ENCODE assay signal across 15 cellular contexts in genomic region chr4:129583868-129584267, GRCh38.
DNase-seq lines count a peak whose midpoint lies in the region; ATAC-seq and TF ChIP-seq lines count a peak whose summit lies in the region.
"Had no signal": no experiment of that assay in that cellular context is flagged by ENCODE, and none has a peak within 500 bp of the region (broad histone marks: within the 10 kb centered on the region; RNA-seq: fewer than 3 reads in every experiment).

No MANE protein-coding gene starts in this region.

- H3K4me3 ChIP-seq in BE2C (ENCODE audit: low read depth, low read length), result no peak overlapping the region
- H3K4me3 ChIP-seq in endodermal cell (ENCODE audit: low read length), result no peak overlapping the region
- no peak overlapping the region for H3K4me3 ChIP-seq in neural progenitor cell
- H3K4me3 ChIP-seq: BLaER1, dorsolateral prefrontal cortex had no signal

- peaks cover 10% of the 10 kb centered on the region for H3K9me3 Mint-ChIP-seq in endodermal cell
- H3K9me3 Mint-ChIP-seq in neural progenitor cell, result peaks cover 10% of the 10 kb centered on the region
- H3K9me3 Mint-ChIP-seq in activated CD8-positive, alpha-beta T cell treated with anti-CD3 and anti-CD28 coated beads, Interleukin-2, amount 10 ng/mL, durations not matched to agents 7 days and 5 days (ENCODE audit: insufficient read depth), result peaks cover 4% of the 10 kb centered on the region
- H3K9me3 Mint-ChIP-seq: type B pancreatic cell had no signal

- no peak overlapping the region for H3K4me3 Mint-ChIP-seq in endodermal cell
- no peak overlapping the region for H3K4me3 Mint-ChIP-seq in neural progenitor cell
- H3K4me3 Mint-ChIP-seq in activated CD8-positive, alpha-beta T cell treated with anti-CD3 and anti-CD28 coated beads, Interleukin-2, amount 10 ng/mL, durations not matched to agents 7 days and 5 days, result no peak overlapping the region
- H3K4me3 Mint-ChIP-seq: type B pancreatic cell had no signal

- H3K27me3 ChIP-seq in BE2C (no peaks in the 10 kb centered on the region), endodermal cell (ENCODE audit: control insufficient read depth, insufficient read depth, low read length, poor library complexity, severe bottlenecking) (no peaks in the 10 kb centered on the region), neural progenitor cell (no peaks in the 10 kb centered on the region)
- H3K27me3 ChIP-seq: BLaER1, dorsolateral prefrontal cortex, foreskin keratinocyte had no signal

- POLR2A ChIA-PET in activated CD8-positive, alpha-beta T cell treated with anti-CD3 and anti-CD28 coated beads, Interleukin-2, amount 10 ng/mL, durations not matched to agents 7 days and 5 days (lab: Charles Lee), result no interaction called here

- CTCF ChIA-PET in activated CD8-positive, alpha-beta T cell treated with anti-CD3 and anti-CD28 coated beads, Interleukin-2, amount 10 ng/mL, durations not matched to agents 7 days and 5 days (lab: Charles Lee), result no interaction called here

- peaks cover 2% of the 10 kb centered on the region; the same call in 1 of the 2 replicates for H3K4me1 ChIP-seq in BE2C
- no peaks in the 10 kb centered on the region for H3K4me1 ChIP-seq in endodermal cell (ENCODE audit: control insufficient read depth, insufficient read depth, low read length)
- H3K4me1 ChIP-seq in neural progenitor cell, result no peaks in the 10 kb centered on the region
- H3K4me1 ChIP-seq: BLaER1, foreskin keratinocyte had no signal

- H3K27ac ChIP-seq in endodermal cell (ENCODE audit: low read depth, low read length) (no peak overlapping the region), neural progenitor cell (no peak overlapping the region)
- H3K27ac ChIP-seq: BLaER1, dorsolateral prefrontal cortex, foreskin keratinocyte had no signal

- TF ChIP-seq CTCF in BE2C (IDR thresholded peaks at IDR 0.05; ENCODE audit: low read depth, low read length), result no peak
- TF ChIP-seq CTCF in endodermal cell (conservative IDR thresholded peaks at IDR 0.05), result no peak
- TF ChIP-seq CTCF in neural progenitor cell (IDR thresholded peaks at IDR 0.05), result no peak

- H3K27me3 Mint-ChIP-seq in endodermal cell (ENCODE audit: insufficient read depth), result no peaks in the 10 kb centered on the region
- H3K27me3 Mint-ChIP-seq in neural progenitor cell (ENCODE audit: insufficient read depth, low read depth), result peaks cover 2% of the 10 kb centered on the region
- no peaks in the 10 kb centered on the region for H3K27me3 Mint-ChIP-seq in activated CD8-positive, alpha-beta T cell treated with anti-CD3 and anti-CD28 coated beads, Interleukin-2, amount 10 ng/mL, durations not matched to agents 7 days and 5 days (ENCODE audit: low read depth)
- H3K27me3 Mint-ChIP-seq: type B pancreatic cell had no signal

- 72 to 83% methylated on average over 1 to 2 of the region's 2 CpGs for WGBS in endodermal cell (ENCODE audit: insufficient coverage in 1 of 2, insufficient read length in 1 of 2), 2 experiments

- no peak for ATAC-seq in activated CD8-positive, alpha-beta T cell treated with anti-CD3 and anti-CD28 coated beads, Interleukin-2, amount 10 ng/mL, durations not matched to agents 7 days and 5 days
- ATAC-seq in HG03025 (IDR thresholded peaks at IDR 0.05; ENCODE audit: low FRiP score, unreplicated experiment) (no peak), HG02588 (IDR thresholded peaks at IDR 0.05; ENCODE audit: unreplicated experiment) (no peak)
- ATAC-seq: foreskin keratinocyte had no signal

- H3K9me3 ChIP-seq in BE2C, result no peaks in the 10 kb centered on the region
- peaks cover 8% of the 10 kb centered on the region for H3K9me3 ChIP-seq in endodermal cell (ENCODE audit: control insufficient read depth, low read length)
- H3K9me3 ChIP-seq in neural progenitor cell (ENCODE audit: low read depth), result no peaks in the 10 kb centered on the region
- H3K9me3 ChIP-seq: BLaER1 had no signal

- no peaks in the 10 kb centered on the region for H4K20me1 ChIP-seq in neural progenitor cell (ENCODE audit: low read depth)
- H4K20me1 ChIP-seq: BLaER1 had no signal

- no peak overlapping the region for H3K9ac ChIP-seq in endodermal cell (ENCODE audit: extremely low read depth, low read length, poor library complexity, severe bottlenecking)
- no peak overlapping the region for H3K9ac ChIP-seq in neural progenitor cell
- H3K9ac ChIP-seq: BLaER1 had no signal

- H3K36me3 Mint-ChIP-seq in endodermal cell (ENCODE audit: low read depth) (no peaks in the 10 kb centered on the region), neural progenitor cell (no peaks in the 10 kb centered on the region)
- no peaks in the 10 kb centered on the region for H3K36me3 Mint-ChIP-seq in activated CD8-positive, alpha-beta T cell treated with anti-CD3 and anti-CD28 coated beads, Interleukin-2, amount 10 ng/mL, durations not matched to agents 7 days and 5 days (ENCODE audit: low read depth)
- H3K36me3 Mint-ChIP-seq: type B pancreatic cell had no signal

- H3K36me3 ChIP-seq in BE2C (no peaks in the 10 kb centered on the region), endodermal cell (ENCODE audit: control insufficient read depth, insufficient read depth, low read length) (no peaks in the 10 kb centered on the region), neural progenitor cell (no peaks in the 10 kb centered on the region)
- H3K36me3 ChIP-seq: BLaER1 had no signal

- H2AFZ ChIP-seq in neural progenitor cell (replicated peaks), result peak overlapping the region; percentile 26

- H3F3A ChIP-seq in neural progenitor cell (ENCODE audit: low read depth), result no peaks in the 10 kb centered on the region

- H3K4me1 Mint-ChIP-seq in endodermal cell (peaks cover 2% of the 10 kb centered on the region), neural progenitor cell (peaks cover 3% of the 10 kb centered on the region)
- no peaks in the 10 kb centered on the region for H3K4me1 Mint-ChIP-seq in activated CD8-positive, alpha-beta T cell treated with anti-CD3 and anti-CD28 coated beads, Interleukin-2, amount 10 ng/mL, durations not matched to agents 7 days and 5 days (ENCODE audit: low read depth)

- no peak overlapping the region for H3K4me2 ChIP-seq in neural progenitor cell
- H3K4me2 ChIP-seq: BLaER1 had no signal

- H3K79me2 ChIP-seq in neural progenitor cell (ENCODE audit: low read depth), result no peaks in the 10 kb centered on the region

- DNase-seq in BE2C (peak; percentile 23), NCI-H460 (ENCODE audit: extremely low read depth, low read depth) (peak; percentile 8), endodermal cell (peak; percentile 46), neural progenitor cell (ENCODE audit: low spot score) (no peak), T-helper 9 cell (no peak)
- DNase-seq in activated CD8-positive, alpha-beta T cell treated with anti-CD3 and anti-CD28 coated beads, Interleukin-2, amount 10 ng/mL, durations not matched to agents 7 days and 5 days, result no peak
- DNase-seq: activated CD4-positive, CD25-positive, alpha-beta regulatory T cell; DMS79 treated with DMSO at 0.1 percent for 48 hours; dorsolateral prefrontal cortex; foreskin keratinocyte; NCI-H2107 had no signal

- peak overlapping the region; percentile 59 for H3K27ac Mint-ChIP-seq in endodermal cell
- H3K27ac Mint-ChIP-seq in neural progenitor cell, result no peak overlapping the region
- no peak overlapping the region for H3K27ac Mint-ChIP-seq in activated CD8-positive, alpha-beta T cell treated with anti-CD3 and anti-CD28 coated beads, Interleukin-2, amount 10 ng/mL, durations not matched to agents 7 days and 5 days
- H3K27ac Mint-ChIP-seq: type B pancreatic cell had no signal

Comparison
In these comparisons a context has a peak if more than half of its experiments do, and no peak if none do; other contexts are left out.
1. DNase-seq: peak in BE2C (single experiment), NCI-H460 (single experiment) and endodermal cell (single experiment); none in neural progenitor cell (single experiment), activated CD8-positive, alpha-beta T cell treated with anti-CD3 and anti-CD28 coated beads, Interleukin-2, amount 10 ng/mL, durations not matched to agents 7 days and 5 days (single experiment) and T-helper 9 cell (single experiment).